9 cellular contexts compared by ENCODE assay signal in genomic region chr1:63828322-63829044, GRCh38. TPM values are rescaled to one million over a fixed set of nuclear protein-coding genes. Genes with fewer than 3 reads are reported as not detected.
DNase-seq lines count a peak whose midpoint lies in the region; ATAC-seq lines count a peak whose summit lies in the region.
"Had no signal": no experiment of that assay in that cellular context is flagged by ENCODE, and none has a peak within 500 bp of the region (broad histone marks: within the 10 kb centered on the region; RNA-seq: fewer than 3 reads in every experiment).

No MANE protein-coding gene starts in this region.

- no peak overlapping the region for H3K4me3 ChIP-seq in naive thymus-derived CD4-positive, alpha-beta T cell (ENCODE audit: low read length)

- ATAC-seq in GM19351 (IDR thresholded peaks at IDR 0.05; ENCODE audit: unreplicated experiment) (peak; percentile 94), HG02623 (IDR thresholded peaks at IDR 0.05; ENCODE audit: unreplicated experiment) (peak; percentile 50)
- ATAC-seq in stimulated activated memory B cell treated with anti-CD40 and anti-IgM and Interleukin-4, amounts not matched to agents 10 μg/mL and 1 μg/mL and 100 μg/mL, for 72 hours, result peak; percentile 91
- no peak for ATAC-seq in naive thymus-derived CD4-positive, alpha-beta T cell

- H3K4me1 Mint-ChIP-seq in stimulated activated memory B cell treated with anti-CD40 and anti-IgM and Interleukin-4, amounts not matched to agents 10 μg/mL and 1 μg/mL and 100 μg/mL, for 72 hours, result peaks cover 31% of the 10 kb centered on the region
- H3K4me1 Mint-ChIP-seq in naive thymus-derived CD4-positive, alpha-beta T cell, result no peaks in the 10 kb centered on the region
- H3K4me1 Mint-ChIP-seq: activated naive CD4-positive, alpha-beta T cell treated with anti-CD3 and anti-CD28 coated beads, Interleukin-2, amount 10 ng/mL, durations not matched to agents 7 days and 5 days had no signal

- peak overlapping the region; percentile 22 for H3K4me3 Mint-ChIP-seq in stimulated activated memory B cell treated with anti-CD40 and anti-IgM and Interleukin-4, amounts not matched to agents 10 μg/mL and 1 μg/mL and 100 μg/mL, for 72 hours
- no peak overlapping the region for H3K4me3 Mint-ChIP-seq in naive thymus-derived CD4-positive, alpha-beta T cell
- H3K4me3 Mint-ChIP-seq: activated naive CD4-positive, alpha-beta T cell treated with anti-CD3 and anti-CD28 coated beads, Interleukin-2, amount 10 ng/mL, durations not matched to agents 7 days and 5 days had no signal

- POLR2A ChIA-PET in naive thymus-derived CD4-positive, alpha-beta T cell (lab: Charles Lee), result no interaction called here

- peak; percentile 44 for DNase-seq in LHCN-M2 (ENCODE audit: low read depth)
- no peak for DNase-seq in naive thymus-derived CD4-positive, alpha-beta T cell
- no peak for DNase-seq in NCI-H82 (lab: John Stamatoyannopoulos, UW)
- DNase-seq in COLO829 (ENCODE audit: low spot score), result no peak
- DNase-seq: activated naive CD4-positive, alpha-beta T cell treated with anti-CD3 and anti-CD28 coated beads, Interleukin-2, amount 10 ng/mL, durations not matched to agents 7 days and 5 days; head of caudate nucleus had no signal

- no peaks in the 10 kb centered on the region for H3K27me3 ChIP-seq in naive thymus-derived CD4-positive, alpha-beta T cell (ENCODE audit: control insufficient read depth in 2 of 2, insufficient read depth in 2 of 2, low read length in 2 of 2)

- H3K27ac Mint-ChIP-seq in stimulated activated memory B cell treated with anti-CD40 and anti-IgM and Interleukin-4, amounts not matched to agents 10 μg/mL and 1 μg/mL and 100 μg/mL, for 72 hours, result peak overlapping the region; percentile 50
- no peak overlapping the region for H3K27ac Mint-ChIP-seq in naive thymus-derived CD4-positive, alpha-beta T cell
- H3K27ac Mint-ChIP-seq: activated naive CD4-positive, alpha-beta T cell treated with anti-CD3 and anti-CD28 coated beads, Interleukin-2, amount 10 ng/mL, durations not matched to agents 7 days and 5 days had no signal

- intact Hi-C loops in naive thymus-derived CD4-positive, alpha-beta T cell (cut with micrococcal nuclease), result no loop called here

- no peaks in the 10 kb centered on the region for H3K9me3 ChIP-seq in naive thymus-derived CD4-positive, alpha-beta T cell (ENCODE audit: control insufficient read depth in 2 of 3, low read length in 3 of 3)

- H3K36me3 ChIP-seq in naive thymus-derived CD4-positive, alpha-beta T cell (ENCODE audit: control insufficient read depth in 2 of 3, insufficient read depth in 3 of 3, low read length in 3 of 3), result no peaks in the 10 kb centered on the region

- H3K36me3 Mint-ChIP-seq in stimulated activated memory B cell treated with anti-CD40 and anti-IgM and Interleukin-4, amounts not matched to agents 10 μg/mL and 1 μg/mL and 100 μg/mL, for 72 hours, result no peaks in the 10 kb centered on the region
- H3K36me3 Mint-ChIP-seq in naive thymus-derived CD4-positive, alpha-beta T cell, result no peaks in the 10 kb centered on the region
- H3K36me3 Mint-ChIP-seq: activated naive CD4-positive, alpha-beta T cell treated with anti-CD3 and anti-CD28 coated beads, Interleukin-2, amount 10 ng/mL, durations not matched to agents 7 days and 5 days had no signal

- H3K9me3 Mint-ChIP-seq in stimulated activated memory B cell treated with anti-CD40 and anti-IgM and Interleukin-4, amounts not matched to agents 10 μg/mL and 1 μg/mL and 100 μg/mL, for 72 hours, result peaks cover 2% of the 10 kb centered on the region
- H3K9me3 Mint-ChIP-seq in naive thymus-derived CD4-positive, alpha-beta T cell, result peaks cover 0 to 5% (median 0%) of the 10 kb centered on the region in 11 donors
- H3K9me3 Mint-ChIP-seq: activated naive CD4-positive, alpha-beta T cell treated with anti-CD3 and anti-CD28 coated beads, Interleukin-2, amount 10 ng/mL, durations not matched to agents 7 days and 5 days had no signal

- no peak overlapping the region for H3K27ac ChIP-seq in naive thymus-derived CD4-positive, alpha-beta T cell (ENCODE audit: low read depth, low read length)

- H3K4me1 ChIP-seq in naive thymus-derived CD4-positive, alpha-beta T cell (ENCODE audit: control insufficient read depth in 2 of 2, insufficient read depth in 2 of 2, low read length in 2 of 2), result no peaks in the 10 kb centered on the region

- CTCF ChIA-PET in naive thymus-derived CD4-positive, alpha-beta T cell (lab: Charles Lee), result no interaction called here

- no peaks in the 10 kb centered on the region for H3K27me3 Mint-ChIP-seq in stimulated activated memory B cell treated with anti-CD40 and anti-IgM and Interleukin-4, amounts not matched to agents 10 μg/mL and 1 μg/mL and 100 μg/mL, for 72 hours
- peaks cover 5 to 28% (median 14%) of the 10 kb centered on the region in 5 donors for H3K27me3 Mint-ChIP-seq in naive thymus-derived CD4-positive, alpha-beta T cell

RNA-seq across cellular contexts. Expression of gene ROR1, which starts 54.7 kb away (rescaled TPM):
- total RNA-seq in LHCN-M2 (2014; rRNA removed), result 7.6 and 7.9 TPM in 2 replicates
- polyA plus RNA-seq in LHCN-M2 (2012), result 6.0 TPM
- total RNA-seq in naive thymus-derived CD4-positive, alpha-beta T cell, result under 1 TPM in 3 of 5 experiments, not detected in 2; 0.07 to 0.22 (median 0.16) TPM
- polyA plus RNA-seq in naive thymus-derived CD4-positive, alpha-beta T cell, result not detected
